18 cellular contexts compared by ENCODE assay signal in the genomic region with DNA sequence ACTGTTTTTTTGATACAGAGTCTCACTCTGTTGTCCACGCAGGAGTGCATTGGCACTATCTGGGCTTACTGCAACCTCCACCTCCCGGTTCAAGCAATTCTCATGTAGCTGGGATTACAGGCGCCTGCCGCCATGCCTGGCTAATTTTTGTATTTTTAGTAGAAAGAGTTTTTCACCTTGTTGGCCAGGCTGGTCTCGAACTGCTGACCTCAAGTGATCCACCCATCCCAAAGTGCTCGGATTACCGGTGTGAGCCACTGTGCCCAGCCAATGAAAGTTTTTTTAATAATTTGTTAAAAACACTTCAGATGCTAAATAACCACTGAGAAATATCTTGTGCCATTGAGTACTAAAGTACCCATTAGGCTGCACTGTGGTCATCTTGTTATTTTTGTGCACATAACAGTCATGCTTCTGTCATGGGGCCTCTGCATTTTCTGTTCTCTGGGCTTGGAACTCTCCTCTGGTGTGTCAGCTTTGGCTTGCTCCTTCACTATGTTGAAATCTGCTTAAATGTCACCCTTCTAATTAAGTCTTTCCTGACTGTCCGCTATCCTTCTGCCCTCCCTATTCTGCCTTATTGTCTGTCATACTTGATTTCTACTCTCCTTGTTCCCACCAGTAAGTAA.
A peak's percentile ranks its signal among the peaks of the same experiment; 100 is the strongest.
DNase-seq lines count a peak whose midpoint lies in the region; ATAC-seq and FAIRE-seq lines count a peak whose summit lies in the region.
"Had no signal": no experiment of that assay in that cellular context is flagged by ENCODE, and none has a peak within 500 bp of the region (broad histone marks: within the 10 kb centered on the region; RNA-seq: fewer than 3 reads in every experiment).

No MANE protein-coding gene starts in this region.

- WGBS in small intestine, 3 donors: 95 to 98% (median 97%) methylated on average over 8 of the region's 8 CpGs

- DNase-seq in EH (ENCODE audit: low read depth): peak; percentile 72
- DNase-seq in M059J (ENCODE audit: low read depth): peak; percentile 7
- no peak for DNase-seq in Right ventricle myocardium superior
- no peak for DNase-seq in sciatic nerve (ENCODE audit: low spot score)
- DNase-seq in islet precursor cell: no peak
- DNase-seq in NCI-H524 (lab: John Stamatoyannopoulos, UW): no peak
- no peak for DNase-seq in small intestine
- no peak for DNase-seq in stimulated activated CD4-positive, alpha-beta T cell treated with anti-CD3 and anti-CD28 coated beads, Interleukin-12 subunit alpha, Interleukin-12 subunit beta, amount 100 ng/mL, for 4 hours
- DNase-seq: activated CD4-positive, alpha-beta memory T cell treated with anti-CD3 and anti-CD28 coated beads for 36 hours; activated naive CD4-positive, alpha-beta T cell treated with anti-CD3 and anti-CD28 coated beads, Interleukin-2, amount 10 ng/mL, durations not matched to agents 7 days and 5 days; body of pancreas; foreskin keratinocyte; NCI-H510A treated with DMSO at 0.1 percent for 48 hours; retina; stimulated activated naive B cell treated with anti-CD40 and anti-IgM and Interleukin-4, amounts not matched to agents 10 μg/mL and 1 μg/mL and 100 μg/mL, for 72 hours had no signal

- intact Hi-C loops in Right ventricle myocardium superior (cut with DNase I) (no loop called here), sciatic nerve (cut with DNase I) (no loop called here)

- H3K27me3 ChIP-seq in small intestine (ENCODE audit: control insufficient read depth in 2 of 2, insufficient read depth in 2 of 2, low read length in 2 of 2): no peaks in the 10 kb centered on the region
- H3K27me3 ChIP-seq: body of pancreas, foreskin keratinocyte had no signal

- H3K4me3 ChIP-seq in small intestine (ENCODE audit: low read depth in 1 of 2, low read length in 2 of 2): no peak overlapping the region
- H3K4me3 ChIP-seq: body of pancreas, GM23338 had no signal

- H3K9me3 ChIP-seq in small intestine (ENCODE audit: control insufficient read depth, low read depth): no peaks in the 10 kb centered on the region
- H3K9me3 ChIP-seq: body of pancreas had no signal

- ATAC-seq in Right ventricle myocardium superior (ENCODE audit: poor library complexity) (peak; percentile 69), sciatic nerve (peak; percentile 59)
- ATAC-seq: body of pancreas; foreskin keratinocyte; GM23338; stimulated activated naive B cell treated with anti-CD40 and anti-IgM and Interleukin-4, amounts not matched to agents 10 μg/mL and 1 μg/mL and 100 μg/mL, for 72 hours had no signal

- peaks cover 8 to 9% of the 10 kb centered on the region in 2 donors for H3K36me3 ChIP-seq in small intestine (ENCODE audit: control insufficient read depth in 2 of 2, insufficient read depth in 2 of 2, low read length in 2 of 2)

- no peaks in the 10 kb centered on the region for H3K4me1 ChIP-seq in small intestine (ENCODE audit: control insufficient read depth in 2 of 2, insufficient read depth in 1 of 2, low read depth in 1 of 2, low read length in 1 of 2)
- H3K4me1 ChIP-seq: body of pancreas had no signal

- no peak for FAIRE-seq in small intestine (lab: Jason Lieb, UNC)
- FAIRE-seq: colon had no signal

- H3K27ac ChIP-seq in small intestine (ENCODE audit: low read depth in 1 of 2, low read length in 1 of 2): no peak overlapping the region
- H3K27ac ChIP-seq: body of pancreas, foreskin keratinocyte, VCaP had no signal

Comparison
In these comparisons a context has a peak if more than half of its experiments do, and no peak if none do; other contexts are left out.
1. DNase-seq: peak in EH (single experiment) and M059J (single experiment); none in Right ventricle myocardium superior (single experiment), sciatic nerve (single experiment), islet precursor cell (single experiment), NCI-H524 (0 of 2), small intestine (single experiment) and stimulated activated CD4-positive, alpha-beta T cell treated with anti-CD3 and anti-CD28 coated beads, Interleukin-12 subunit alpha, Interleukin-12 subunit beta, amount 100 ng/mL, for 4 hours (single experiment).